30 cellular contexts compared by ENCODE assay signal in genomic region chr9:80635065-80635464, GRCh38.
"Had no signal": no experiment of that assay in that cellular context is flagged by ENCODE, and none has a peak within 500 bp of the region (broad histone marks: within the 10 kb centered on the region; RNA-seq: fewer than 3 reads in every experiment).

No MANE protein-coding gene starts in this region.

- H3K27ac Mint-ChIP-seq: naive thymus-derived CD8-positive, alpha-beta T cell; natural killer cell treated with Interleukin-12 subunit alpha and Interleukin-12 subunit beta and Interleukin-15 and Interleukin-18, amount 100 ng/mL, for 72 hours; nephron progenitor cell; stimulated activated memory B cell treated with anti-CD40 and anti-IgM and Interleukin-4, amounts not matched to agents 10 μg/mL and 1 μg/mL and 100 μg/mL, for 72 hours; stimulated activated naive CD8-positive, alpha-beta T cell treated with anti-CD3 and anti-CD28 coated beads, Interleukin-15, amount 100 ng/mL, for 72 hours; type B pancreatic cell had no signal

- H3K4me1 Mint-ChIP-seq: nephron progenitor cell; neural crest cell; stimulated activated memory B cell treated with anti-CD40 and anti-IgM and Interleukin-4, amounts not matched to agents 10 μg/mL and 1 μg/mL and 100 μg/mL, for 72 hours; stimulated activated naive CD8-positive, alpha-beta T cell treated with anti-CD3 and anti-CD28 coated beads, Interleukin-15, amount 100 ng/mL, for 72 hours had no signal

- DNase-seq: naive thymus-derived CD8-positive, alpha-beta T cell; nephron progenitor cell; nucleus accumbens; pancreas; right cardiac atrium; spleen; stimulated activated CD4-positive, alpha-beta T cell treated with anti-CD3 and anti-CD28 coated beads, Interleukin-12 subunit alpha, Interleukin-12 subunit beta, amount 100 ng/mL, for 4 hours; stimulated activated CD4-positive, alpha-beta T cell treated with anti-CD3 and anti-CD28 coated beads, Interleukin-1b, Interleukin-23, amount 100 ng/mL, for 48 hours; stimulated activated CD4-positive, alpha-beta T cell treated with anti-CD3 and anti-CD28 coated beads, Interleukin-4, amount 100 ng/mL, for 1 hour; stimulated activated CD4-positive, alpha-beta T cell treated with anti-CD3 and anti-CD28 coated beads, Interleukin-4, amount 100 ng/mL, for 4 hours; stimulated activated CD8-positive, alpha-beta memory T cell treated with anti-CD3 and anti-CD28 coated beads, Interleukin-4, amount 100 ng/mL, for 48 hours; stimulated activated naive CD4-positive, alpha-beta T cell; stimulated activated naive CD8-positive, alpha-beta T cell treated with anti-CD3 and anti-CD28 coated beads, Interleukin-15, amount 100 ng/mL, for 72 hours; stimulated activated naive CD8-positive, alpha-beta T cell treated with anti-CD3 and anti-CD28 coated beads, Interleukin-15, Interleukin-2, amounts not matched to agents 100 U/mL and 50 U/mL, for 24 hours; substantia nigra; testis; tibial artery; transverse colon; upper lobe of right lung; uterus had no signal

- FAIRE-seq: pancreas had no signal

- H3K36me3 ChIP-seq: neutrophil, pancreas, prostate gland, spleen, suprapubic skin, tibial artery, transverse colon, upper lobe of right lung, uterus had no signal

- H3K27me3 Mint-ChIP-seq: naive thymus-derived CD8-positive, alpha-beta T cell; natural killer cell treated with Interleukin-12 subunit alpha and Interleukin-12 subunit beta and Interleukin-15 and Interleukin-18, amount 100 ng/mL, for 72 hours; stimulated activated memory B cell treated with anti-CD40 and anti-IgM and Interleukin-4, amounts not matched to agents 10 μg/mL and 1 μg/mL and 100 μg/mL, for 72 hours; stimulated activated naive CD8-positive, alpha-beta T cell treated with anti-CD3 and anti-CD28 coated beads, Interleukin-15, amount 100 ng/mL, for 72 hours; type B pancreatic cell had no signal

- H3K36me3 Mint-ChIP-seq: natural killer cell treated with Interleukin-12 subunit alpha and Interleukin-12 subunit beta and Interleukin-15 and Interleukin-18, amount 100 ng/mL, for 72 hours; type B pancreatic cell had no signal

- ATAC-seq: naive thymus-derived CD8-positive, alpha-beta T cell; natural killer cell treated with Interleukin-12 subunit alpha and Interleukin-12 subunit beta and Interleukin-15 and Interleukin-18, amount 100 ng/mL, for 72 hours; pancreas; right cardiac atrium; sciatic nerve; stimulated activated memory B cell treated with anti-CD40 and anti-IgM and Interleukin-4, amounts not matched to agents 10 μg/mL and 1 μg/mL and 100 μg/mL, for 72 hours; stimulated activated naive CD8-positive, alpha-beta T cell treated with anti-CD3 and anti-CD28 coated beads, Interleukin-15, amount 100 ng/mL, for 72 hours; stimulated activated naive CD8-positive, alpha-beta T cell treated with anti-CD3 and anti-CD28 coated beads, Interleukin-15, Interleukin-2, amounts not matched to agents 100 U/mL and 50 U/mL, for 24 hours; upper lobe of right lung had no signal

- H3K4me3 Mint-ChIP-seq: naive thymus-derived CD8-positive, alpha-beta T cell; natural killer cell treated with Interleukin-12 subunit alpha and Interleukin-12 subunit beta and Interleukin-15 and Interleukin-18, amount 100 ng/mL, for 72 hours; nephron progenitor cell; neural crest cell; stimulated activated memory B cell treated with anti-CD40 and anti-IgM and Interleukin-4, amounts not matched to agents 10 μg/mL and 1 μg/mL and 100 μg/mL, for 72 hours; stimulated activated naive CD8-positive, alpha-beta T cell treated with anti-CD3 and anti-CD28 coated beads, Interleukin-15, amount 100 ng/mL, for 72 hours; type B pancreatic cell had no signal

- H3K4me3 ChIP-seq: pancreas, prostate gland, skin epidermis, smooth muscle cell, spleen, suprapubic skin, testis, tibial artery, transverse colon, upper lobe of right lung, uterus had no signal

- H3K9me3 ChIP-seq: pancreas, prostate gland, testis, upper lobe of right lung, uterus had no signal

- H3K27me3 ChIP-seq: neutrophil, pancreas, spleen, suprapubic skin, testis, tibial artery, transverse colon, upper lobe of right lung, uterus had no signal

- H3K4me1 ChIP-seq: pancreas, prostate gland, spleen, suprapubic skin, testis, tibial artery, transverse colon, upper lobe of right lung, uterus had no signal

- H3K27ac ChIP-seq: neutrophil, pancreas, prostate gland, skin epidermis, spleen, suprapubic skin, testis, tibial artery, transverse colon, upper lobe of right lung, uterus had no signal
